Comparison of ENCODE assay signal across 19 cellular contexts in the genomic region with DNA sequence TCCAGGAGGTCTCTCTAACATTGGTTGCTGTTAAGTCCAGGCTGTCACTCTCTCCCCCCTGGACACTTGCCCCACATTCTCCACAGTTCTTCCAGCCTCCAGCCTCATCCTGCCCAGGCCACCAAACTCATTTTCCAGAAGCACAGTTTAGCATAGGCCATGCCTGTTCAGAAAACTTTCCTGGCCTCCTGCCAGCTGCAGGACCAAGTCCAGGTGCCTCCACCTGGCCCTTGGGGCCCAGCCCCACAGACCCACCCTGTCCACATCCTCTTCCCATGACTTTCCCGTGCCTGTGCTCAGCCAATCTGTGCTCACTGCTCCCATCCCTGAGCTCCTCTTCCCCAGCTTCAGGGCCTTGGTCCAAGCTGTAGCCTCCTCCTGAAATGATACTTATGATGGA.
"Had no signal": no experiment of that assay in that cellular context is flagged by ENCODE, and none has a peak within 500 bp of the region (broad histone marks: within the 10 kb centered on the region; RNA-seq: fewer than 3 reads in every experiment).

No MANE protein-coding gene starts in this region.

- H3K4me3 ChIP-seq: coronary artery, dorsolateral prefrontal cortex, esophagus muscularis mucosa, gastroesophageal sphincter, heart left ventricle, hepatocyte, left lung, lower lobe of right lung had no signal

- H3K4me1 ChIP-seq: esophagus muscularis mucosa, foreskin keratinocyte, gastroesophageal sphincter, heart left ventricle, left lung, lower lobe of right lung had no signal

- H3K27me3 ChIP-seq: dorsolateral prefrontal cortex, esophagus muscularis mucosa, foreskin keratinocyte, gastroesophageal sphincter, heart left ventricle, hepatocyte, left lung had no signal

- ATAC-seq: foreskin keratinocyte, gastroesophageal sphincter, left lung, lower lobe of right lung had no signal

- H3K9me3 ChIP-seq: esophagus muscularis mucosa, gastroesophageal sphincter, heart left ventricle, left lung, lower lobe of right lung had no signal

- H3K4me2 ChIP-seq: hepatocyte had no signal

- H3K27ac ChIP-seq: coronary artery, dorsolateral prefrontal cortex, esophagus muscularis mucosa, foreskin keratinocyte, gastroesophageal sphincter, heart left ventricle, hepatocyte, left lung, lower lobe of right lung had no signal

- H2AFZ ChIP-seq: hepatocyte had no signal

- DNase-seq: dermis blood vessel endothelial cell; dorsolateral prefrontal cortex; effector CD4-positive, alpha-beta T cell; effector memory CD4-positive, alpha-beta T cell; foreskin keratinocyte; heart left ventricle; hypothalamus; immature natural killer cell; islet precursor cell; kidney; kidney glomerular epithelial cell; left lung; left ventricle myocardium superior; lower lobe of right lung; mesenchymal stem cell had no signal

- H3K36me3 ChIP-seq: esophagus muscularis mucosa, gastroesophageal sphincter, heart left ventricle, left lung, lower lobe of right lung had no signal
